8 cellular contexts compared by ENCODE assay signal in genomic region chr6:53894086-53894485, GRCh38.
DNase-seq lines count a peak whose midpoint lies in the region; ATAC-seq, FAIRE-seq and TF ChIP-seq lines count a peak whose summit lies in the region.

No MANE protein-coding gene starts in this region.

- H3K27ac ChIP-seq in kidney (ENCODE audit: low read depth in 2 of 2, low read length in 2 of 2) = no peak overlapping the region

- no peak for TF ChIP-seq CTCF in epithelial cell of esophagus (IDR thresholded peaks at IDR 0.05; ENCODE audit: insufficient read depth, low read depth, low read length, missing control alignments)
- no peak for TF ChIP-seq CTCF in kidney (IDR thresholded peaks at IDR 0.05; ENCODE audit: borderline replicate concordance, extremely low read depth, insufficient read depth)

- no peak for FAIRE-seq in kidney (lab: Jason Lieb, UNC)

- H3K4me3 ChIP-seq in epithelial cell of esophagus (ENCODE audit: low read length) (no peak overlapping the region), kidney (ENCODE audit: low read length in 2 of 2) (no peak overlapping the region)

- no peaks in the 10 kb centered on the region for H3K9me3 ChIP-seq in kidney (ENCODE audit: control insufficient read depth in 1 of 2, low read length in 2 of 2)

- intact Hi-C loops in kidney (cut with DNase I) = no loop called here

- H3K9ac ChIP-seq in kidney (ENCODE audit: low read length in 2 of 2) = no peak overlapping the region

- no peaks in the 10 kb centered on the region for H3K36me3 ChIP-seq in kidney (ENCODE audit: control insufficient read depth in 1 of 2, insufficient read depth in 2 of 2, low read length in 2 of 2)

- peak; percentile 25 for DNase-seq in stimulated activated naive CD4-positive, alpha-beta T cell treated with Interleukin-2 at 50 U/mL for 16 hours (lab: John Stamatoyannopoulos, UW)
- DNase-seq in stimulated activated naive CD4-positive, alpha-beta T cell (lab: John Stamatoyannopoulos, UW) = no peak
- DNase-seq in NCI-H748 treated with DMSO at 0.1 percent for 48 hours (lab: John Stamatoyannopoulos, UW) (peak; percentile 71), epithelial cell of esophagus (ENCODE audit: low read depth) (peak; percentile 71), stromal cell of bone marrow (ENCODE audit: low read depth) (peak; percentile 13), kidney (no peak), iPS-NIHi11 (ENCODE audit: low spot score) (no peak)

- peak; percentile 37 for ATAC-seq in HG03025 (IDR thresholded peaks at IDR 0.05; ENCODE audit: low FRiP score, unreplicated experiment)

- peaks cover 0 to 4% of the 10 kb centered on the region in 2 donors for H3K4me1 ChIP-seq in kidney (ENCODE audit: control insufficient read depth in 1 of 2, insufficient read depth in 1 of 2, low read depth in 1 of 2, low read length in 2 of 2)

Comparison
In these comparisons a context has a peak if more than half of its experiments do, and no peak if none do; other contexts are left out.
1. DNase-seq: peak in stimulated activated naive CD4-positive, alpha-beta T cell treated with Interleukin-2 at 50 U/mL for 16 hours (single experiment), NCI-H748 treated with DMSO at 0.1 percent for 48 hours (single experiment), epithelial cell of esophagus (single experiment) and stromal cell of bone marrow (single experiment); none in stimulated activated naive CD4-positive, alpha-beta T cell (0 of 6), kidney (single experiment) and iPS-NIHi11 (single experiment).